In genomic region chr4:172998527-172999469, GRCh38 we compare ENCODE assay signal across 11 cellular contexts.
DNase-seq lines count a peak whose midpoint lies in the region; ATAC-seq and TF ChIP-seq lines count a peak whose summit lies in the region.
"Had no signal": no experiment of that assay in that cellular context is flagged by ENCODE, and none has a peak within 500 bp of the region (broad histone marks: within the 10 kb centered on the region; RNA-seq: fewer than 3 reads in every experiment).

No MANE protein-coding gene starts in this region.

- DNase-seq in stimulated activated naive CD8-positive, alpha-beta T cell treated with anti-CD3 and anti-CD28 coated beads, Interleukin-15, Interleukin-2, amounts not matched to agents 100 U/mL and 50 U/mL, for 24 hours, result no peak
- DNase-seq in RWPE2 (ENCODE audit: low spot score), result no peak
- peak; percentile 92 for DNase-seq in fibroblast of pulmonary artery (ENCODE audit: low read depth)
- no peak for DNase-seq in epidermal melanocyte (ENCODE audit: insufficient read length, low spot score)
- no peak for DNase-seq in HAP-1 (ENCODE audit: low spot score in 2 of 2)
- DNase-seq: Caco-2, midbrain, T1000 had no signal

- no peak overlapping the region for H3K4me3 Mint-ChIP-seq in stimulated activated naive CD8-positive, alpha-beta T cell treated with anti-CD3 and anti-CD28 coated beads, Interleukin-15, Interleukin-2, amounts not matched to agents 100 ng/mL and 50 ng/mL, for 24 hours

- H3K27me3 Mint-ChIP-seq in stimulated activated naive CD8-positive, alpha-beta T cell treated with anti-CD3 and anti-CD28 coated beads, Interleukin-15, Interleukin-2, amounts not matched to agents 100 ng/mL and 50 ng/mL, for 24 hours, result no peaks in the 10 kb centered on the region

- H3K9me3 ChIP-seq in RWPE2 (ENCODE audit: severe bottlenecking) (no peaks in the 10 kb centered on the region), HAP-1 (no peaks in the 10 kb centered on the region)
- H3K9me3 ChIP-seq: Caco-2 had no signal

- H3K27ac ChIP-seq in RWPE2 (ENCODE audit: poor library complexity, severe bottlenecking), result peak overlapping the region; percentile 75

- H3K9me3 Mint-ChIP-seq in stimulated activated naive CD8-positive, alpha-beta T cell treated with anti-CD3 and anti-CD28 coated beads, Interleukin-15, Interleukin-2, amounts not matched to agents 100 ng/mL and 50 ng/mL, for 24 hours, result no peaks in the 10 kb centered on the region

- in situ Hi-C loops in HAP-1 (cut with MboI; ENCODE audit: low sequenced_read_pairs), result no loop called here

- H3K4me1 ChIP-seq in RWPE2 (ENCODE audit: insufficient read depth, poor library complexity, severe bottlenecking), result peaks cover 54% of the 10 kb centered on the region
- H3K4me1 ChIP-seq in HAP-1, result no peaks in the 10 kb centered on the region
- H3K4me1 ChIP-seq: Caco-2 had no signal

- H3K27me3 ChIP-seq in RWPE2 (ENCODE audit: insufficient read depth, poor library complexity, severe bottlenecking) (no peaks in the 10 kb centered on the region), HAP-1 (ENCODE audit: low read depth) (no peaks in the 10 kb centered on the region)

- H3K27ac Mint-ChIP-seq in stimulated activated naive CD8-positive, alpha-beta T cell treated with anti-CD3 and anti-CD28 coated beads, Interleukin-15, Interleukin-2, amounts not matched to agents 100 ng/mL and 50 ng/mL, for 24 hours, result peak overlapping the region; percentile 2

- no peak for TF ChIP-seq CTCF in RWPE2 (IDR thresholded peaks at IDR 0.05; ENCODE audit: poor library complexity, severe bottlenecking)
- TF ChIP-seq CTCF in fibroblast of pulmonary artery (IDR thresholded peaks at IDR 0.05; ENCODE audit: low read length, missing control alignments), result no peak

- H3K4me3 ChIP-seq in RWPE2 (ENCODE audit: severe bottlenecking), result no peak overlapping the region
- H3K4me3 ChIP-seq in fibroblast of pulmonary artery (replicated peaks; ENCODE audit: low read depth, low read length), result peak overlapping the region; percentile 11
- H3K4me3 ChIP-seq in HAP-1, result no peak overlapping the region

- no peaks in the 10 kb centered on the region for H3K36me3 Mint-ChIP-seq in stimulated activated naive CD8-positive, alpha-beta T cell treated with anti-CD3 and anti-CD28 coated beads, Interleukin-15, Interleukin-2, amounts not matched to agents 100 ng/mL and 50 ng/mL, for 24 hours (ENCODE audit: low read depth)

- H3K4me1 Mint-ChIP-seq in stimulated activated naive CD8-positive, alpha-beta T cell treated with anti-CD3 and anti-CD28 coated beads, Interleukin-15, Interleukin-2, amounts not matched to agents 100 ng/mL and 50 ng/mL, for 24 hours (ENCODE audit: low read depth), result peaks cover 3% of the 10 kb centered on the region

- no peak for ATAC-seq in stimulated activated naive CD8-positive, alpha-beta T cell treated with anti-CD3 and anti-CD28 coated beads, Interleukin-15, Interleukin-2, amounts not matched to agents 100 U/mL and 50 U/mL, for 24 hours
- ATAC-seq in RWPE2 (ENCODE audit: low read depth), result peak; percentile 63
- no peak for ATAC-seq in HG02938 (IDR thresholded peaks at IDR 0.05; ENCODE audit: unreplicated experiment)
- ATAC-seq in GM19463 (IDR thresholded peaks at IDR 0.05; ENCODE audit: unreplicated experiment), result no peak

- H3K36me3 ChIP-seq in RWPE2 (ENCODE audit: low read depth), result no peaks in the 10 kb centered on the region
- H3K36me3 ChIP-seq in HAP-1 (replicated peaks), result no peaks in the 10 kb centered on the region
